31 cellular contexts compared by ENCODE assay signal in the genomic region with DNA sequence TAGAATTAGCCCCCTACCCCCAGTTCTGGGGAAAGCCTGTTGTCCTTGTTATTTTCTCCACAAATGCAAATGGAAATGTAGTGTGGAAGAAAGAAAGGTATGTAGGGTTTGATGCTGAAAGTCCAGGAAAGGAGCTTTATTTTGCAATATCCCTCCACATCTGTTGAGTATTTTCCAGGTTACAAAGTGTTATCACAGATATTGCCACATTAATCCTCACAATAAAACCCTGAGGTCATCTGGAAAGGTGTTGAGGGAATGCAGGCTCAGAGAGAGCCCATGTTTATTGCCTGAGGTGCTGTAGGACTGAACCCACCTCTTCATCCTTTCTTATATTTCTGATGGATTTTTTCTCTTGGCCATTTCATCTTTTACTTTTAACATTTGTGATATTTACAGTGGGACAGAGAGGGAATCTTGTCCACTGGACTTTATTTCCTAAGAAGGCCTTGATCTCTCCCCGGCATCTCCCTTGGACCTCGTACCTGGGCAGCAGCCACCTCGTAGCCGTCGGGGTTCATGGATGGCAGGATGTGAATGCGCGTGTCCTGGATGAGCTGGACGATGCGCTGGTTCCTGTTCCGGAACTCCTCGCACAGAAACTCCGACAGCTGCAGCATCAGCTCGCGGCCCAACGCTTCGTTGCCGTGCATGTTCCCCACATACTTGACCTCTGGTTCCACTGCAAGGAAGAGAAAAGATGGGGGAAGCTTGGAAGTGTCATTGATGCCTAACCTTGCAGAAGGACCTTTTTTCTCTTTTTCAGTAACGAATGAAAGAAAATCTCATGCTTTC. TPM values are rescaled to one million over a fixed set of nuclear protein-coding genes. Genes with fewer than 3 reads are reported as not detected.
"Had no signal": no experiment of that assay in that cellular context is flagged by ENCODE, and none has a peak within 500 bp of the region (broad histone marks: within the 10 kb centered on the region; RNA-seq: fewer than 3 reads in every experiment).

No MANE protein-coding gene starts in this region.

- H3K27ac ChIP-seq: ascending aorta, cardiac muscle cell, VCaP had no signal

- H3K27me3 ChIP-seq: ascending aorta, cardiac muscle cell had no signal

- DNase-seq: activated B cell treated with CpG ODN at 0.5 μM for 24 hours; activated CD4-positive, alpha-beta memory T cell treated with anti-CD3 and anti-CD28 coated beads for 36 hours; activated CD4-positive, alpha-beta T cell treated with anti-CD3 and anti-CD28 coated beads for 4 hours; activated CD4-positive, alpha-beta T cell treated with anti-CD3 and anti-CD28 coated beads, Interleukin-2, amount 10 ng/mL, durations not matched to agents 24 days and 14 days; activated CD4-positive, alpha-beta T cell treated with anti-CD3 and anti-CD28 coated beads, Interleukin-2, amount 50 U/mL, for 1 hour; activated CD4-positive, alpha-beta T cell treated with anti-CD3 and anti-CD28 coated beads, Interleukin-2, amount 50 U/mL, for 4 hours; activated CD4-positive, CD25-positive, alpha-beta regulatory T cell treated with anti-CD3 and anti-CD28 coated beads, Interleukin-2, amount 50 U/mL, for 72 hours; activated CD8-positive, alpha-beta memory T cell treated with anti-CD3 and anti-CD28 coated beads, Interleukin-2, amount 50 U/mL, for 4 hours; activated CD8-positive, alpha-beta T cell treated with anti-CD3 and anti-CD28 coated beads for 36 hours; activated effector memory CD4-positive, alpha-beta T cell treated with Interleukin-2 at 50 U/mL for 16 hours; activated gamma-delta T cell; activated naive CD4-positive, alpha-beta T cell treated with anti-CD3 and anti-CD28 coated beads, Interleukin-2, amount 10 ng/mL, durations not matched to agents 7 days and 5 days; activated naive CD4-positive, alpha-beta T cell treated with Interleukin-2 at 50 U/mL for 16 hours; activated naive CD8-positive, alpha-beta T cell treated with anti-CD3 and anti-CD28 coated beads, Interleukin-2, amount 10 ng/mL, durations not matched to agents 7 days and 5 days; activated naive CD8-positive, alpha-beta T cell treated with anti-CD3 and anti-CD28 coated beads, Interleukin-2, amount 50 U/mL, for 24 hours; activated T-cell treated with anti-CD3 and anti-CD28 coated beads, Interleukin-2, amount 50 U/mL, for 24 hours; activated T-cell treated with anti-CD3 and anti-CD28 coated beads, Interleukin-2, amount 50 U/mL, for 48 hours; amygdala; anterior cingulate cortex; central memory CD4-positive, alpha-beta T cell; SW 1271; T-helper 1 cell; T-helper 2 cell; T-helper 9 cell had no signal

- ATAC-seq: activated CD8-positive, alpha-beta T cell treated with anti-CD3 and anti-CD28 coated beads for 36 hours; activated naive CD8-positive, alpha-beta T cell treated with anti-CD3 and anti-CD28 coated beads, Interleukin-2, amount 50 U/mL, for 24 hours had no signal

- H3K9me3 ChIP-seq: ascending aorta had no signal

- H3K36me3 ChIP-seq: ascending aorta, cardiac muscle cell had no signal

- H3K4me3 ChIP-seq: ascending aorta, cardiac muscle cell had no signal

- H3K4me1 ChIP-seq: ascending aorta had no signal

RNA-seq across cellular contexts. Expression of a gene that starts 6.0 kb away (rescaled TPM):
- total RNA-seq: activated B cell treated with CpG ODN at 0.5 μM for 24 hours; activated CD4-positive, alpha-beta memory T cell treated with anti-CD3 and anti-CD28 coated beads for 36 hours; activated CD4-positive, alpha-beta T cell treated with anti-CD3 and anti-CD28 coated beads, Interleukin-2, amount 10 ng/mL, durations not matched to agents 24 days and 14 days; activated CD8-positive, alpha-beta memory T cell treated with anti-CD3 and anti-CD28 coated beads for 36 hours; activated CD8-positive, alpha-beta T cell treated with anti-CD3 and anti-CD28 coated beads for 36 hours; activated naive CD8-positive, alpha-beta T cell treated with anti-CD3 and anti-CD28 coated beads, Interleukin-2, amount 10 ng/mL, durations not matched to agents 7 days and 5 days; activated T-helper 2 cell treated with anti-CD3 and anti-CD28 coated beads, Interferon-gamma antibody, Interleukin-2, Interleukin-4, amounts not matched to agents 10 μg/mL and 5 μg/mL and 100 μg/mL, durations not matched to agents 14 hours and 24 hours and 36 hours; ascending aorta; bronchial epithelial cell; cardiac muscle cell had no signal
- polyA plus RNA-seq: adipose tissue, cardiac muscle cell had no signal
